ENCODE assay signal across 16 cellular contexts in the genomic region with DNA sequence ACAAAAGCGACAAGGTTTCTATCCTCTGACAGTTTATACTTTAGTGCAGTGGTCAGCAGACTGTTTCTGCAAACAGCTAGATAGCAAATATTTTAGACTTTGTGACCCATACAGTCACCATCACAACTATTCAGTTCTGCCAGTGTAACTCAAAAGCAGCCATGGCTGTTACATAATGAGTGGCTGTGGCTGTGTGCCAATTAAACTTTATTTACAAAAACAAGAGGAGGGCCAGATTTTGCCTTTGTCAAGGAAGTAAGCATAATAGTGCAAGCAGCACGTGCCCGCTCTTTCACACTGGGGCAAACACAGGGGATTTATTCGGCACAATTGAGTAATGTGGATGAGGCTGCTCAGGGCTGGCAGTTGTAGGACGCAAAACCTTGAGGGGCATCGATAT.
"Had no signal": no experiment of that assay in that cellular context is flagged by ENCODE, and none has a peak within 500 bp of the region (broad histone marks: within the 10 kb centered on the region; RNA-seq: fewer than 3 reads in every experiment).

No MANE protein-coding gene starts in this region.

- H3K27me3 Mint-ChIP-seq: dendritic cell treated with granulocyte-macrophage colony-stimulating factor and Interleukin-4, amounts not matched to agents 40 ng/mL and 50 ng/mL, for 4 days; naive thymus-derived CD4-positive, alpha-beta T cell; stimulated activated naive B cell treated with anti-CD40 and anti-IgM and Interleukin-4, amounts not matched to agents 10 μg/mL and 1 μg/mL and 100 μg/mL, for 72 hours; stimulated activated naive CD8-positive, alpha-beta T cell treated with anti-CD3 and anti-CD28 coated beads, Interleukin-15, amount 100 ng/mL, for 72 hours had no signal

- H3K4me3 Mint-ChIP-seq: dendritic cell treated with granulocyte-macrophage colony-stimulating factor and Interleukin-4, amounts not matched to agents 40 ng/mL and 50 ng/mL, for 4 days; naive thymus-derived CD4-positive, alpha-beta T cell; nephron progenitor cell; stimulated activated naive B cell treated with anti-CD40 and anti-IgM and Interleukin-4, amounts not matched to agents 10 μg/mL and 1 μg/mL and 100 μg/mL, for 72 hours; stimulated activated naive CD8-positive, alpha-beta T cell treated with anti-CD3 and anti-CD28 coated beads, Interleukin-15, amount 100 ng/mL, for 72 hours had no signal

- H3K27ac Mint-ChIP-seq: dendritic cell treated with granulocyte-macrophage colony-stimulating factor and Interleukin-4, amounts not matched to agents 40 ng/mL and 50 ng/mL, for 4 days; stimulated activated naive B cell treated with anti-CD40 and anti-IgM and Interleukin-4, amounts not matched to agents 10 μg/mL and 1 μg/mL and 100 μg/mL, for 72 hours; stimulated activated naive CD8-positive, alpha-beta T cell treated with anti-CD3 and anti-CD28 coated beads, Interleukin-15, amount 100 ng/mL, for 72 hours had no signal

- H3K9me3 Mint-ChIP-seq: dendritic cell treated with granulocyte-macrophage colony-stimulating factor and Interleukin-4, amounts not matched to agents 40 ng/mL and 50 ng/mL, for 4 days; stimulated activated naive B cell treated with anti-CD40 and anti-IgM and Interleukin-4, amounts not matched to agents 10 μg/mL and 1 μg/mL and 100 μg/mL, for 72 hours; stimulated activated naive CD8-positive, alpha-beta T cell treated with anti-CD3 and anti-CD28 coated beads, Interleukin-15, amount 100 ng/mL, for 72 hours had no signal

- H3K4me1 Mint-ChIP-seq: stimulated activated naive CD8-positive, alpha-beta T cell treated with anti-CD3 and anti-CD28 coated beads, Interleukin-15, amount 100 ng/mL, for 72 hours had no signal

- DNase-seq: esophagus squamous epithelium; foreskin fibroblast; glutamatergic neuron; islet precursor cell; mammary epithelial cell; naive thymus-derived CD4-positive, alpha-beta T cell; nephron progenitor cell; psoas muscle; retina; stimulated activated CD4-positive, alpha-beta T cell treated with anti-CD3 and anti-CD28 coated beads, Interleukin-2, amount 100 ng/mL, for 24 hours; stimulated activated CD4-positive, alpha-beta T cell treated with anti-CD3 and anti-CD28 coated beads, Interleukin-4, amount 100 ng/mL, for 4 hours; stimulated activated naive B cell treated with anti-CD40 and anti-IgM and Interleukin-4, amounts not matched to agents 10 μg/mL and 1 μg/mL and 100 μg/mL, for 72 hours; stimulated activated naive CD8-positive, alpha-beta T cell treated with anti-CD3 and anti-CD28 coated beads, Interleukin-15, amount 100 ng/mL, for 72 hours; testis; trophoblast cell had no signal

- H3K36me3 Mint-ChIP-seq: stimulated activated naive B cell treated with anti-CD40 and anti-IgM and Interleukin-4, amounts not matched to agents 10 μg/mL and 1 μg/mL and 100 μg/mL, for 72 hours had no signal
